Comparison of ENCODE assay signal across 1 cellular context in genomic region chr5:141969783-141970741, GRCh38.
TF ChIP-seq lines count a peak whose summit lies in the region.

No MANE protein-coding gene starts in this region.

TF ChIP-seq in K562, 482 proteins besides CTCF, POLR2A, EP300 and RAD21 (continued from another document and continues in another):
- no peak for TF ChIP-seq THAP7 (CRISPR knock-in tag; IDR thresholded peaks at IDR 0.05)
- TF ChIP-seq MCM5 (IDR thresholded peaks at IDR 0.05; ENCODE audit: low read depth), result no peak
- no peak for TF ChIP-seq MECOM (CRISPR knock-in tag; IDR thresholded peaks at IDR 0.05)
- TF ChIP-seq ZNF764 (CRISPR knock-in tag; IDR thresholded peaks at IDR 0.05; ENCODE audit: low read depth), result no peak
- TF ChIP-seq ZNF583 (CRISPR knock-in tag; IDR thresholded peaks at IDR 0.05), result no peak
- TF ChIP-seq HDAC8 (tag; IDR thresholded peaks at IDR 0.05), result no peak
- TF ChIP-seq POLR2H (tag; IDR thresholded peaks at IDR 0.05; ENCODE audit: low read depth), result peak; percentile 50; the same call in 1 of the 2 replicates
- peak in 1 of 2 experiments; percentile 62; a peak in 1 of 4 replicates for TF ChIP-seq ARNT (IDR thresholded peaks at IDR 0.05)
- no peak for TF ChIP-seq HLTF (IDR thresholded peaks at IDR 0.05)
- TF ChIP-seq E2F6 (IDR thresholded peaks at IDR 0.05; ENCODE audit: borderline replicate concordance in 1 of 2, extremely low read depth in 1 of 2, insufficient read depth in 1 of 2, insufficient read length in 1 of 2, low read depth in 1 of 2, low read length in 1 of 2, poor library complexity in 1 of 2, severe bottlenecking in 1 of 2), result no peak
- TF ChIP-seq ZNF695 (CRISPR knock-in tag; IDR thresholded peaks at IDR 0.05), result no peak
- TF ChIP-seq ETS2 (tag; IDR thresholded peaks at IDR 0.05; ENCODE audit: borderline replicate concordance, poor library complexity, severe bottlenecking), result no peak
- TF ChIP-seq ZNF311 (CRISPR knock-in tag; IDR thresholded peaks at IDR 0.05), result no peak
- TF ChIP-seq TRIM28 (IDR thresholded peaks at IDR 0.05), result 0 out of 2 replicates have a peak, but pooled peaks have one; percentile 45
- no peak for TF ChIP-seq CHAMP1 (IDR thresholded peaks at IDR 0.05)
- TF ChIP-seq MAFG (tag; conservative IDR thresholded peaks at IDR 0.05), result peak; percentile 73
- TF ChIP-seq TCF7L2 (IDR thresholded peaks at IDR 0.05; ENCODE audit: low read depth, low read length), result no peak
- TF ChIP-seq ZNF431 (CRISPR knock-in tag; IDR thresholded peaks at IDR 0.05), result no peak
- no peak for TF ChIP-seq ZNF785 (CRISPR knock-in tag; IDR thresholded peaks at IDR 0.05)
- TF ChIP-seq ZNF24 (IDR thresholded peaks at IDR 0.05), result no peak
- no peak for TF ChIP-seq PHB (CRISPR knock-in tag; IDR thresholded peaks at IDR 0.05)
- TF ChIP-seq VEZF1 (CRISPR knock-in tag; IDR thresholded peaks at IDR 0.05), result no peak
- peak; percentile 11 for TF ChIP-seq HDAC3 (IDR thresholded peaks at IDR 0.05; ENCODE audit: borderline replicate concordance, partially characterized antibody)
- no peak for TF ChIP-seq GTF2E2 (tag; IDR thresholded peaks at IDR 0.05)
- no peak for TF ChIP-seq JUND (IDR thresholded peaks at IDR 0.05; ENCODE audit: borderline replicate concordance, low read depth, low read length)
- peak; percentile 54; the same call in 1 of the 3 replicates for TF ChIP-seq JUND (tag; IDR thresholded peaks at IDR 0.05; ENCODE audit: borderline replicate concordance, low read depth, low read length)
- no peak for TF ChIP-seq BHLHE40 (IDR thresholded peaks at IDR 0.05; ENCODE audit: low read length)
- TF ChIP-seq HNRNPLL (IDR thresholded peaks at IDR 0.05; ENCODE audit: low read depth, low read length, poor library complexity, severe bottlenecking), result no peak
- no peak for TF ChIP-seq SREBF2 (CRISPR knock-in tag; IDR thresholded peaks at IDR 0.05)
- TF ChIP-seq TRIM25 (IDR thresholded peaks at IDR 0.05; ENCODE audit: borderline replicate concordance), result no peak
- no peak for TF ChIP-seq RBM39 (optimal IDR thresholded peaks at IDR 0.05; ENCODE audit: low read depth, low read length)
- no peak for TF ChIP-seq NFXL1 (CRISPR knock-in tag; IDR thresholded peaks at IDR 0.05)
- peak; percentile 33; the same call in 1 of the 2 replicates for TF ChIP-seq TAL1 (IDR thresholded peaks at IDR 0.05)
- TF ChIP-seq CBFA2T3 (IDR thresholded peaks at IDR 0.05), result peak; percentile 72
- TF ChIP-seq ZBTB17 (CRISPR knock-in tag; IDR thresholded peaks at IDR 0.05), result no peak
- peak; percentile 27 for TF ChIP-seq TAF9B (IDR thresholded peaks at IDR 0.05; ENCODE audit: partially characterized antibody)
- TF ChIP-seq HDAC1 (IDR thresholded peaks at IDR 0.05), result peak in 1 of 2 experiments; percentile 55; a peak in 1 of 4 replicates
- TF ChIP-seq MIER1 (IDR thresholded peaks at IDR 0.05; ENCODE audit: low read depth), result no peak
- TF ChIP-seq CCAR2 (IDR thresholded peaks at IDR 0.05; ENCODE audit: low read depth, low read length), result no peak
- TF ChIP-seq SMARCE1 (IDR thresholded peaks at IDR 0.05), result no peak
- no peak for TF ChIP-seq ZBTB5 (IDR thresholded peaks at IDR 0.05)
- TF ChIP-seq TCFL5 (CRISPR knock-in tag; conservative IDR thresholded peaks at IDR 0.05), result no peak
- TF ChIP-seq AFF4 (CRISPR knock-in tag; IDR thresholded peaks at IDR 0.05), result no peak; the same call in 1 of the 2 replicates
- TF ChIP-seq ZNF316 (IDR thresholded peaks at IDR 0.05), result peak; percentile 72
- TF ChIP-seq ELF4 (CRISPR knock-in tag; IDR thresholded peaks at IDR 0.05), result no peak
- no peak for TF ChIP-seq MCM2 (IDR thresholded peaks at IDR 0.05; ENCODE audit: low read depth)
- TF ChIP-seq GATA2 (CRISPR knock-in tag; IDR thresholded peaks at IDR 0.05), result no peak
- TF ChIP-seq ZNF239 (CRISPR knock-in tag; IDR thresholded peaks at IDR 0.05), result no peak
- TF ChIP-seq ZBTB33 (CRISPR knock-in tag; IDR thresholded peaks at IDR 0.05), result no peak
- TF ChIP-seq ZNF780A (CRISPR knock-in tag; IDR thresholded peaks at IDR 0.05), result no peak
- no peak for TF ChIP-seq FOXM1 (IDR thresholded peaks at IDR 0.05; ENCODE audit: low read depth)
- TF ChIP-seq FOXM1 (CRISPR knock-in tag; IDR thresholded peaks at IDR 0.05; ENCODE audit: low read depth), result no peak
- TF ChIP-seq NCOR1 (IDR thresholded peaks at IDR 0.05), result peak; percentile 53
- no peak for TF ChIP-seq TGIF2 (CRISPR knock-in tag; IDR thresholded peaks at IDR 0.05)
- TF ChIP-seq SMAD3 (CRISPR knock-in tag; conservative IDR thresholded peaks at IDR 0.05), result no peak
- TF ChIP-seq NR0B1 (IDR thresholded peaks at IDR 0.05; ENCODE audit: partially characterized antibody), result no peak
- TF ChIP-seq FOXA1 (IDR thresholded peaks at IDR 0.05; ENCODE audit: borderline replicate concordance), result no peak
- TF ChIP-seq ZNF146 (CRISPR knock-in tag; IDR thresholded peaks at IDR 0.05; ENCODE audit: unreplicated experiment), result no peak
- TF ChIP-seq PTBP1 (IDR thresholded peaks at IDR 0.05; ENCODE audit: low read depth, low read length), result no peak
- no peak for TF ChIP-seq EGR1 (conservative IDR thresholded peaks at IDR 0.05)
- TF ChIP-seq ARHGAP35 (IDR thresholded peaks at IDR 0.05; ENCODE audit: partially characterized antibody), result no peak
- TF ChIP-seq ZNF143 (CRISPR knock-in tag; IDR thresholded peaks at IDR 0.05), result no peak
